Comparison of ENCODE assay signal across 27 cellular contexts in the genomic region with DNA sequence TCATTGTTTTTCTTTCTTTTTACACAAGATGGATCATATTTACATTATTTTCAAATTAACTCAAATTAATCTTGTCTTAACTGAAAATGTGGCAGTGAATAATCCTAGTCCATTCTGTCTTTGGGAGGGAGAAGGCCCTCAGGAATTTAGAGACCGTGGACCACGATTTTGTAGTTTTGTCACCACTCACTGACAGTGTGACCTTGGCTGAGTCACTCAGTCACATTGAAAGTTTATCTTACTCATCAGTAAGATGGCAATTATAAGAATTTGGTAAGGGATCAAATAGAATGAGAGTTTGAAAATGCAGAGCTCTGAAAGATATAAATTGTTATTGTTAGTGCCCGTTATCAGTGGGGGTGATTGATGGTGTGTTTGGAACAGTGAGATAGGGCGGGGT. TPM values are rescaled to one million over a fixed set of nuclear protein-coding genes. Genes with fewer than 3 reads are reported as not detected.
"Had no signal": no experiment of that assay in that cellular context is flagged by ENCODE, and none has a peak within 500 bp of the region (broad histone marks: within the 10 kb centered on the region; RNA-seq: fewer than 3 reads in every experiment).

No MANE protein-coding gene starts in this region.

- H3K4me3 Mint-ChIP-seq: activated T-helper 1 cell treated with anti-CD3 and anti-CD28 coated beads, Interleukin-12 subunit alpha, Interleukin-12 subunit beta, Interleukin-2, Interleukin-4 antibody, amounts not matched to agents 30 ng/mL and 10 ng/mL and 1 ng/mL, durations not matched to agents 14 hours and 24 hours and 36 hours; nephron; stimulated activated naive CD8-positive, alpha-beta T cell treated with anti-CD3 and anti-CD28 coated beads, Interleukin-15, Interleukin-2, amounts not matched to agents 100 ng/mL and 50 ng/mL, for 24 hours; T-helper 1 cell treated with Interleukin-12 subunit alpha and Interleukin-12 subunit beta and Interleukin-4 antibody, amounts not matched to agents 30 μg/mL and 1 μg/mL, for 36 hours had no signal

- H3K9me3 ChIP-seq: body of pancreas, gastrocnemius medialis, left ventricle myocardium inferior, ovary, thoracic aorta had no signal

- H3K36me3 ChIP-seq: ovary had no signal

- H3K27me3 Mint-ChIP-seq: progenitor cell of endocrine pancreas; stimulated activated naive CD8-positive, alpha-beta T cell treated with anti-CD3 and anti-CD28 coated beads, Interleukin-15, Interleukin-2, amounts not matched to agents 100 ng/mL and 50 ng/mL, for 24 hours had no signal

- H3K27ac Mint-ChIP-seq: activated T-helper 1 cell treated with anti-CD3 and anti-CD28 coated beads, Interleukin-12 subunit alpha, Interleukin-12 subunit beta, Interleukin-2, Interleukin-4 antibody, amounts not matched to agents 30 ng/mL and 10 ng/mL and 1 ng/mL, durations not matched to agents 14 hours and 24 hours and 36 hours; nephron; progenitor cell of endocrine pancreas; T-helper 1 cell treated with Interleukin-12 subunit alpha and Interleukin-12 subunit beta and Interleukin-4 antibody, amounts not matched to agents 30 μg/mL and 1 μg/mL, for 36 hours had no signal

- H3K9me3 Mint-ChIP-seq: activated T-helper 1 cell treated with anti-CD3 and anti-CD28 coated beads, Interleukin-12 subunit alpha, Interleukin-12 subunit beta, Interleukin-2, Interleukin-4 antibody, amounts not matched to agents 30 ng/mL and 10 ng/mL and 1 ng/mL, durations not matched to agents 14 hours and 24 hours and 36 hours; nephron; stimulated activated naive CD8-positive, alpha-beta T cell treated with anti-CD3 and anti-CD28 coated beads, Interleukin-15, Interleukin-2, amounts not matched to agents 100 ng/mL and 50 ng/mL, for 24 hours; T-helper 1 cell treated with Interleukin-12 subunit alpha and Interleukin-12 subunit beta and Interleukin-4 antibody, amounts not matched to agents 30 μg/mL and 1 μg/mL, for 36 hours had no signal

- ATAC-seq: body of pancreas, gastrocnemius medialis, sciatic nerve had no signal

- DNase-seq: activated CD4-positive, alpha-beta T cell treated with anti-CD3 and anti-CD28 coated beads, Interleukin-2, amount 50 U/mL, for 4 hours; activated CD8-positive, alpha-beta memory T cell treated with anti-CD3 and anti-CD28 coated beads, Interleukin-2, amount 50 U/mL, for 48 hours; activated gamma-delta T cell; activated naive CD4-positive, alpha-beta T cell treated with anti-CD3 and anti-CD28 coated beads, Interleukin-2, amount 50 U/mL, for 16 hours; aorta; body of pancreas; effector memory CD4-positive, alpha-beta T cell; erythroblast; gastrocnemius medialis; glutamatergic neuron; left ventricle myocardium inferior; mesendoderm; ovary; stimulated activated CD4-positive, alpha-beta T cell treated with anti-CD3 and anti-CD28 coated beads, Interleukin-12 subunit alpha, Interleukin-12 subunit beta, amount 100 ng/mL, for 4 hours; stimulated activated CD4-positive, alpha-beta T cell treated with anti-CD3 and anti-CD28 coated beads, Interleukin-4, amount 100 ng/mL, for 1 hour; SW 1271; T1000; trophoblast cell had no signal

- H3K27me3 ChIP-seq: body of pancreas, gastrocnemius medialis, ovary had no signal

- H3K4me3 ChIP-seq: body of pancreas, gastrocnemius medialis, left ventricle myocardium inferior, lung, ovary, skin epidermis, thoracic aorta had no signal

- H3K4me1 Mint-ChIP-seq: nephron had no signal

- H3K27ac ChIP-seq: body of pancreas, gastrocnemius medialis, left ventricle myocardium inferior, ovary, skin epidermis, thoracic aorta had no signal

RNA-seq across cellular contexts. Expression of a gene that starts 17.3 kb away (rescaled TPM):
- total RNA-seq: progenitor cell of endocrine pancreas had no signal
